In the genomic region with DNA sequence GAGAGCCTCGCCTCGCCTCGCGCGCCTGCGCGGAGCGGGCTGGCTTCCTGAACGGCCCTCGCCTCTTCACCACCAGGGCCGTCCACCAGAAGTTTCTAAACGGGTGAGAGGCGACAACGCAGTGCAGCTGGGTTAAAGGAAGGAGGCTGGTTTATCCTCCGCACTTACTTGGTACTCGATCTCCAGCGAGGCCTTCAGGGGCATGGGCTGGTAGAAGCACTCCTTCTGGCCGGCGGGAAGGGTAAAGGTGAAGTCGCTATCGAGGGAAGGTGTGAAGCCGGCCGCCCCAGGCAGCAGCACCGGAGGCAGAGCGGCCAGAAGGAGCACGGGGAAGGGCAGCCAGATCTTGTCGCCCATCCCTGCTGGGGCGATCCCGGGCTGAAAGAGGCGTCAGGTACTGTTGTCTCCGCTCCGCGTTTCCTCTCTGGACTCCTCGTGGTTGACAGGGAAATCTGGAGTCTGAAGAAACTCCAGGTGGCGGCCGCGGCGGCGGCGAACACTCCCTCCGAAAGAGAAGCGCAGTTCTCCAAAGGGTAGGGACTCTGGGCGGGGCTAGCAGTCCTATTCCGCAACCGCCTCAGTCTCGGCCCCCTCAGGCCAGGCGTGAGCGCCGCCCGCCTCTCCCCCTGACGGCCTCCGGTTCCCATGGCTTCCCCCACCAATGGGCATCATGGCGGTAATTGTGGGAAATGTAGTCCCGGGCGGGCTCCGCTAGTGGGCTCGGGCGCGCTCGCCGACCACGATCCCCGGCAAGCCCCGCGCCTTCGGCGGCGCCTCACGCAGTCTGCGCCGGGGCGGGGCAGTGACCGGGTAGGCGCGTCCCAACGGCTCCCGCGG, we compare ENCODE assay signal across 1 cellular context.
TF ChIP-seq lines count a peak whose summit lies in the region.

Gene TMED5, minus strand, starts transcription at position 528 of the 837 bp plus-strand sequence. Its CDS starts 171 bp downstream, at position 357.

TF ChIP-seq in K562, 482 proteins besides CTCF, POLR2A, EP300 and RAD21 (continued from another document and continues in another):
- TF ChIP-seq ZNF277 (CRISPR knock-in tag; IDR thresholded peaks at IDR 0.05; ENCODE audit: borderline replicate concordance), result no peak
- no peak for TF ChIP-seq BDP1 (IDR thresholded peaks at IDR 0.05; ENCODE audit: insufficient read depth, insufficient read length)
- peak; percentile 75; the same call in 1 of the 2 replicates for TF ChIP-seq KAT7 (CRISPR knock-in tag; IDR thresholded peaks at IDR 0.05; ENCODE audit: borderline replicate concordance)
- no peak for TF ChIP-seq ZNF668 (CRISPR knock-in tag; IDR thresholded peaks at IDR 0.05)
- TF ChIP-seq ZBTB5 (IDR thresholded peaks at IDR 0.05), result no peak
- no peak for TF ChIP-seq NCOA2 (IDR thresholded peaks at IDR 0.05; ENCODE audit: partially characterized antibody in 2 of 2)
- TF ChIP-seq, protein P1, sequence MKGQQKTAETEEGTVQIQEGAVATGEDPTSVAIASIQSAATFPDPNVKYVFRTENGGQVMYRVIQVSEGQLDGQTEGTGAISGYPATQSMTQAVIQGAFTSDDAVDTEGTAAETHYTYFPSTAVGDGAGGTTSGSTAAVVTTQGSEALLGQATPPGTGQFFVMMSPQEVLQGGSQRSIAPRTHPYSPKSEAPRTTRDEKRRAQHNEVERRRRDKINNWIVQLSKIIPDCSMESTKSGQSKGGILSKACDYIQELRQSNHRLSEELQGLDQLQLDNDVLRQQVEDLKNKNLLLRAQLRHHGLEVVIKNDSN (CRISPR knock-in tag; IDR thresholded peaks at IDR 0.05), result peak; percentile 70
- TF ChIP-seq ZNF274 (IDR thresholded peaks at IDR 0.05; ENCODE audit: borderline replicate concordance, low read depth, low read length), result no peak
- peak; percentile 89 for TF ChIP-seq PCBP1 (IDR thresholded peaks at IDR 0.05; ENCODE audit: low read depth, low read length, poor library complexity, severe bottlenecking)
- no peak for TF ChIP-seq HNRNPK (IDR thresholded peaks at IDR 0.05; ENCODE audit: low read depth, low read length, poor library complexity, severe bottlenecking)
- no peak for TF ChIP-seq SP2 (IDR thresholded peaks at IDR 0.05; ENCODE audit: extremely low read depth, low read depth, low read length, poor library complexity, severe bottlenecking)
- no peak for TF ChIP-seq SRSF7 (optimal IDR thresholded peaks at IDR 0.05; ENCODE audit: low read depth, low read length)
- TF ChIP-seq MYNN (IDR thresholded peaks at IDR 0.05), result no peak; the same call in 1 of the 2 replicates
- TF ChIP-seq MYNN (CRISPR knock-in tag; IDR thresholded peaks at IDR 0.05), result no peak
- TF ChIP-seq ZNF232 (CRISPR knock-in tag; IDR thresholded peaks at IDR 0.05), result no peak
- TF ChIP-seq ZNF695 (CRISPR knock-in tag; IDR thresholded peaks at IDR 0.05), result 0 out of 2 replicates have a peak, but pooled peaks have one; percentile 20
- no peak for TF ChIP-seq ZSCAN29 (IDR thresholded peaks at IDR 0.05)
- no peak for TF ChIP-seq SMARCC2 (IDR thresholded peaks at IDR 0.05; ENCODE audit: low read depth)
- no peak for TF ChIP-seq SIN3B (IDR thresholded peaks at IDR 0.05; ENCODE audit: low read depth)
- peak; percentile 67 for TF ChIP-seq MYC (IDR thresholded peaks at IDR 0.05; ENCODE audit: low read depth, low read length)
- TF ChIP-seq MYC (CRISPR knock-in tag; IDR thresholded peaks at IDR 0.05; ENCODE audit: borderline replicate concordance, low read depth), result peak; percentile 90; the same call in 1 of the 2 replicates
- no peak for TF ChIP-seq XRCC3 (IDR thresholded peaks at IDR 0.05)
- TF ChIP-seq MCM2 (IDR thresholded peaks at IDR 0.05; ENCODE audit: low read depth), result no peak
- TF ChIP-seq TARDBP (IDR thresholded peaks at IDR 0.05), result no peak
- TF ChIP-seq, protein P2, sequence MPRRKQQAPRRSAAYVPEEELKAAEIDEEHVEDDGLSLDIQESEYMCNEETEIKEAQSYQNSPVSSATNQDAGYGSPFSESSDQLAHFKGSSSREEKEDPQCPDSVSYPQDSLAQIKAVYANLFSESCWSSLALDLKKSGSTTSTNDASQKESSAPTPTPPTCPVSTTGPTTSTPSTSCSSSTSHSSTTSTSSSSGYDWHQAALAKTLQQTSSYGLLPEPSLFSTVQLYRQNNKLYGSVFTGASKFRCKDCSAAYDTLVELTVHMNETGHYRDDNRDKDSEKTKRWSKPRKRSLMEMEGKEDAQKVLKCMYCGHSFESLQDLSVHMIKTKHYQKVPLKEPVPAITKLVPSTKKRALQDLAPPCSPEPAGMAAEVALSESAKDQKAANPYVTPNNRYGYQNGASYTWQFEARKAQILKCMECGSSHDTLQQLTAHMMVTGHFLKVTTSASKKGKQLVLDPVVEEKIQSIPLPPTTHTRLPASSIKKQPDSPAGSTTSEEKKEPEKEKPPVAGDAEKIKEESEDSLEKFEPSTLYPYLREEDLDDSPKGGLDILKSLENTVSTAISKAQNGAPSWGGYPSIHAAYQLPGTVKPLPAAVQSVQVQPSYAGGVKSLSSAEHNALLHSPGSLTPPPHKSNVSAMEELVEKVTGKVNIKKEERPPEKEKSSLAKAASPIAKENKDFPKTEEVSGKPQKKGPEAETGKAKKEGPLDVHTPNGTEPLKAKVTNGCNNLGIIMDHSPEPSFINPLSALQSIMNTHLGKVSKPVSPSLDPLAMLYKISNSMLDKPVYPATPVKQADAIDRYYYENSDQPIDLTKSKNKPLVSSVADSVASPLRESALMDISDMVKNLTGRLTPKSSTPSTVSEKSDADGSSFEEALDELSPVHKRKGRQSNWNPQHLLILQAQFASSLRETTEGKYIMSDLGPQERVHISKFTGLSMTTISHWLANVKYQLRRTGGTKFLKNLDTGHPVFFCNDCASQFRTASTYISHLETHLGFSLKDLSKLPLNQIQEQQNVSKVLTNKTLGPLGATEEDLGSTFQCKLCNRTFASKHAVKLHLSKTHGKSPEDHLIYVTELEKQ (CRISPR knock-in tag; IDR thresholded peaks at IDR 0.05), result no peak
- TF ChIP-seq ETV5 (CRISPR knock-in tag; IDR thresholded peaks at IDR 0.05; ENCODE audit: low read depth), result peak; percentile 60; the same call in 1 of the 2 replicates
- TF ChIP-seq ZNF175 (CRISPR knock-in tag; IDR thresholded peaks at IDR 0.05; ENCODE audit: low read depth), result no peak
- no peak; the same call in 1 of the 2 replicates for TF ChIP-seq BCOR (IDR thresholded peaks at IDR 0.05)
- TF ChIP-seq ETS2 (tag; IDR thresholded peaks at IDR 0.05; ENCODE audit: borderline replicate concordance, poor library complexity, severe bottlenecking), result no peak
- TF ChIP-seq HDGF (IDR thresholded peaks at IDR 0.05), result no peak
- TF ChIP-seq FOXJ3 (CRISPR knock-in tag; IDR thresholded peaks at IDR 0.05), result no peak
- TF ChIP-seq ESRRA (IDR thresholded peaks at IDR 0.05; ENCODE audit: borderline replicate concordance, low read depth), result peak; percentile 69; the same call in 1 of the 2 replicates
- no peak for TF ChIP-seq U2AF2 (optimal IDR thresholded peaks at IDR 0.05; ENCODE audit: low read depth, low read length)
- no peak for TF ChIP-seq NCOA4 (IDR thresholded peaks at IDR 0.05; ENCODE audit: partially characterized antibody)
- TF ChIP-seq ZNF583 (CRISPR knock-in tag; IDR thresholded peaks at IDR 0.05), result no peak
- TF ChIP-seq HDAC2 (IDR thresholded peaks at IDR 0.05), result peak; percentile 30; the same call in 1 of the 2 replicates
- TF ChIP-seq ZSCAN32 (CRISPR knock-in tag; IDR thresholded peaks at IDR 0.05), result no peak
- TF ChIP-seq RBM39 (optimal IDR thresholded peaks at IDR 0.05; ENCODE audit: low read depth, low read length), result no peak
- no peak for TF ChIP-seq ARID2 (IDR thresholded peaks at IDR 0.05)
- TF ChIP-seq ELF2 (CRISPR knock-in tag; IDR thresholded peaks at IDR 0.05), result peak; percentile 27; the same call in 1 of the 2 replicates
- TF ChIP-seq TOE1 (IDR thresholded peaks at IDR 0.05; ENCODE audit: borderline replicate concordance), result peak; percentile 61; the same call in 1 of the 2 replicates
- peak; percentile 26; the same call in 1 of the 2 replicates for TF ChIP-seq TOE1 (CRISPR knock-in tag; IDR thresholded peaks at IDR 0.05; ENCODE audit: borderline replicate concordance, low read depth)
- peak in 1 of 2 experiments; percentile 76; a peak in 2 of 4 replicates for TF ChIP-seq ZNF639 (CRISPR knock-in tag; conservative IDR thresholded peaks at IDR 0.05 in 1 of 2, IDR thresholded peaks at IDR 0.05 in 1 of 2)
- TF ChIP-seq NBN (IDR thresholded peaks at IDR 0.05; ENCODE audit: low read depth), result peak; percentile 94
- TF ChIP-seq ZBTB34 (CRISPR knock-in tag; IDR thresholded peaks at IDR 0.05), result no peak
- no peak for TF ChIP-seq CAMTA2 (CRISPR knock-in tag; conservative IDR thresholded peaks at IDR 0.05)
- no peak for TF ChIP-seq BRD9 (IDR thresholded peaks at IDR 0.05; ENCODE audit: low read depth, partially characterized antibody)
- no peak for TF ChIP-seq MAFF (IDR thresholded peaks at IDR 0.05; ENCODE audit: low read length)
